1 cellular context compared by ENCODE assay signal in the genomic region with DNA sequence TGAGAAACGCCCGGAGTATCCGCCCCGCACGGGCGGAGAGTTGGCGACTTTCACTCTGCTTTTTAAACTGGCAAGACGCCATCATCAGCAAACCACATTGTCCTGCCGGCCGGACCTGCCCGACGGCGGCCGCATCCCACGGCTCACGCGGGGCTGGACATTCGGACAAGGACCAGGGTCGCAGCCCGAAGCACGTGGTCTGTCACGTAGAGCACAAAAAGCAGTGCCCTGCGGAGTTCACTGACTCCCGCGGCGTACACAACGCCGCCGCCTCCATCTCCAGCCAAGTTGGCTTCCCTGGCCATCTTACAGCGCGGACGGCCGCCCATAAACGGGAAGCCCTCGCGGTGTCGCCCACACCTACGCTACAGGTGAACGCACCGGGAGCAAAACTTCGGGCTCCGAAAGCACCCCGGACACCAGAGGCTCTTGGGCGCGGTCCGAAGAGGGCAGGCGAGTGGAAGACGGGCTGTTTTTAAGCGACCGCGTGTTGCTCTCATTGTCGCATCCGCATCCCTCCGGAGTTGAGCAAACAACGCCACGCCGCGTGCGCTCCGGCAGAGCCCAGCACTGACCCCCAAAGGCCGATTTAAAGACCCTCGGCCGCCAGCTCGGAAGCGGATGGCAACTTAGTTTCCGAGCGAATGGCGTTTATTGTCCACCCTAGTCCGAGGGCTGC.
TF ChIP-seq lines count a peak whose summit lies in the region.

No MANE protein-coding gene starts in this region.

TF ChIP-seq in SK-N-SH, 30 proteins besides CTCF, POLR2A, EP300 and RAD21 (continued from another document):
- TF ChIP-seq, protein P1, sequence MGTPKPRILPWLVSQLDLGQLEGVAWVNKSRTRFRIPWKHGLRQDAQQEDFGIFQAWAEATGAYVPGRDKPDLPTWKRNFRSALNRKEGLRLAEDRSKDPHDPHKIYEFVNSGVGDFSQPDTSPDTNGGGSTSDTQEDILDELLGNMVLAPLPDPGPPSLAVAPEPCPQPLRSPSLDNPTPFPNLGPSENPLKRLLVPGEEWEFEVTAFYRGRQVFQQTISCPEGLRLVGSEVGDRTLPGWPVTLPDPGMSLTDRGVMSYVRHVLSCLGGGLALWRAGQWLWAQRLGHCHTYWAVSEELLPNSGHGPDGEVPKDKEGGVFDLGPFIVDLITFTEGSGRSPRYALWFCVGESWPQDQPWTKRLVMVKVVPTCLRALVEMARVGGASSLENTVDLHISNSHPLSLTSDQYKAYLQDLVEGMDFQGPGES (IDR thresholded peaks at IDR 0.05; ENCODE audit: low read depth, low read length): no peak
- TF ChIP-seq TEAD4 (IDR thresholded peaks at IDR 0.05; ENCODE audit: borderline replicate concordance, insufficient read depth) (no peak), JUND (IDR thresholded peaks at IDR 0.05) (no peak), USF2 (IDR thresholded peaks at IDR 0.05; ENCODE audit: borderline replicate concordance, low read depth, low read length) (no peak), CHD2 (IDR thresholded peaks at IDR 0.05; ENCODE audit: low read length, partially characterized antibody) (no peak), TCF12 (IDR thresholded peaks at IDR 0.05) (no peak), PBX3 (IDR thresholded peaks at IDR 0.05) (no peak), YY1 (IDR thresholded peaks at IDR 0.05; ENCODE audit: low read depth) (0 out of 2 replicates have a peak, but pooled peaks have one; percentile 20), TAF1 (IDR thresholded peaks at IDR 0.05; ENCODE audit: borderline replicate concordance, low read depth, low read length) (no peak), SMC3 (IDR thresholded peaks at IDR 0.05; ENCODE audit: low read depth, low read length) (no peak), FOXJ3 (CRISPR knock-in tag; IDR thresholded peaks at IDR 0.05) (no peak), RXRA (IDR thresholded peaks at IDR 0.05; ENCODE audit: borderline replicate concordance, low read depth) (no peak), GATA2 (CRISPR knock-in tag; IDR thresholded peaks at IDR 0.05) (no peak), MXI1 (IDR thresholded peaks at IDR 0.05; ENCODE audit: low read depth, low read length) (peak; percentile 76), NFIC (IDR thresholded peaks at IDR 0.05; ENCODE audit: borderline replicate concordance) (peak; percentile 20; the same call in 1 of the 2 replicates), REST (IDR thresholded peaks at IDR 0.05; ENCODE audit: low read depth, low read length) (no peak), EZH2phosphoT487 (IDR thresholded peaks at IDR 0.05; ENCODE audit: borderline replicate concordance, low read depth) (no peak), MAX (IDR thresholded peaks at IDR 0.05; ENCODE audit: low read depth) (peak; percentile 73), RFX5 (IDR thresholded peaks at IDR 0.05; ENCODE audit: low read length) (no peak)
